In the genomic region with DNA sequence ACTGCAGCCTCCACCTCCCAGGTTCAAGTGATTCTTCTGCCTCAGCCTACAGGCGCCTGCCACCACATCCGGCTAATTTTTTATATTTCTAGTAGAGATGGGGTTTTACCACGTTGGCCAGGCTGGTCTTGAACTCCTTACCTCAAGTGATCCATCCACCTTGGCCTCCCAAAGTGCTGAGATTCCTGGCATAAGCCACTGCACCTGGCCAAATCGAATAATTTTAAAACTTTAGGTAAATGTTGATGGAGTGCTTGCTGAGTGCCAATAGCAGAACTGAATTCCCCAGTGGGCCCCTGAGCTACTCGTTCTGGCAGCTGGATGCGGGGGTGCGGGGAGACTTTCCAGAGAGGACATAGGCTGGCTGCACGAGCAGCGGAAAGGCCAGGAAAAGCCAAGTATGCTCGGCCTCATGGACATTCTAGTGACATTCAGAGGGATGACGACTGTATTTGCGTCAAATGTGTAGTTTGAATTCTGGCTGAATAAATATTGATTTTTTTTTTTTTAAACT, we compare ENCODE assay signal across 9 cellular contexts. TPM values are rescaled to one million over a fixed set of nuclear protein-coding genes. Genes with fewer than 3 reads are reported as not detected.
DNase-seq lines count a peak whose midpoint lies in the region; ATAC-seq and TF ChIP-seq lines count a peak whose summit lies in the region.
"Had no signal": no experiment of that assay in that cellular context is flagged by ENCODE, and none has a peak within 500 bp of the region (broad histone marks: within the 10 kb centered on the region; RNA-seq: fewer than 3 reads in every experiment).

No MANE protein-coding gene starts in this region.

- H3K27me3 Mint-ChIP-seq in activated CD4-positive, alpha-beta T cell treated with anti-CD3 and anti-CD28 coated beads for 36 hours: no peaks in the 10 kb centered on the region

- in situ Hi-C loops in GM13977 (cut with MboI; ENCODE audit: low pct_unique_long_range_greater_than_20kb, low sequenced_read_pairs, unreplicated experiment): no loop called here

- H3K9me3 ChIP-seq in body of pancreas: no peaks in the 10 kb centered on the region
- H3K9me3 ChIP-seq in lower lobe of right lung: no peaks in the 10 kb centered on the region
- no peaks in the 10 kb centered on the region for H3K9me3 ChIP-seq in thymus (ENCODE audit: control insufficient read depth)

- H3K27ac ChIP-seq in body of pancreas (peak overlapping the region; percentile 59 to 93 (median 87)), lower lobe of right lung (peak overlapping the region; percentile 84), thymus (ENCODE audit: low read depth) (peak overlapping the region; percentile 82)

- 32 to 40% methylated on average over 12 of the region's 12 CpGs for WGBS in body of pancreas, 2 donors
- WGBS in thymus: 91% methylated on average over 12 of the region's 12 CpGs

- H3K4me1 ChIP-seq in body of pancreas (peaks cover 45% of the 10 kb centered on the region), lower lobe of right lung (peaks cover 41% of the 10 kb centered on the region), thymus (ENCODE audit: control insufficient read depth, insufficient read depth, low read length) (no peaks in the 10 kb centered on the region)

- H3K9me3 Mint-ChIP-seq in activated CD4-positive, alpha-beta T cell treated with anti-CD3 and anti-CD28 coated beads for 36 hours (ENCODE audit: low read depth): no peaks in the 10 kb centered on the region

- DNase-seq in activated CD4-positive, alpha-beta T cell treated with anti-CD3 and anti-CD28 coated beads for 36 hours: no peak
- DNase-seq in activated CD4-positive, alpha-beta T cell treated with anti-CD3 and anti-CD28 coated beads, Interleukin-2, amount 50 U/mL, for 1 hour: no peak
- DNase-seq in body of pancreas (peak; percentile 41 to 78 (median 54)), lower lobe of right lung (no peak), NCI-H146 treated with DMSO at 0.1 percent for 48 hours (lab: John Stamatoyannopoulos, UW; ENCODE audit: unreplicated experiment) (no peak), GM13977 (ENCODE audit: low spot score) (no peak), GM20000 (ENCODE audit: low spot score) (no peak)
- DNase-seq: NCI-H82 had no signal

- intact Hi-C loops in activated CD4-positive, alpha-beta T cell treated with anti-CD3 and anti-CD28 coated beads for 36 hours (cut with DNase I, micrococcal nuclease): loop anchor here in 1 of 2 experiments (5.0 kb wide), 2 partner anchors 39 to 56 kb away; partner anchors contain the start of genes FBXW5 and PHPT1
- intact Hi-C loops in body of pancreas (cut with DNase I): no loop called here
- intact Hi-C loops in lower lobe of right lung (cut with DNase I): no loop called here

- H3K4me1 Mint-ChIP-seq in activated CD4-positive, alpha-beta T cell treated with anti-CD3 and anti-CD28 coated beads for 36 hours: peaks cover 41% of the 10 kb centered on the region

- TF ChIP-seq CTCF in body of pancreas (IDR thresholded peaks at IDR 0.05) (no peak), lower lobe of right lung (IDR thresholded peaks at IDR 0.05) (no peak), GM13977 (IDR thresholded peaks at IDR 0.05; ENCODE audit: extremely low read depth, insufficient read depth, missing control alignments) (no peak), GM20000 (IDR thresholded peaks at IDR 0.05; ENCODE audit: extremely low read depth, missing control alignments) (no peak)

- no peak for TF ChIP-seq POLR2A in body of pancreas (IDR thresholded peaks at IDR 0.05)

- peak overlapping the region; percentile 32 for H3K4me3 Mint-ChIP-seq in activated CD4-positive, alpha-beta T cell treated with anti-CD3 and anti-CD28 coated beads for 36 hours

- no peaks in the 10 kb centered on the region for H3K27me3 ChIP-seq in body of pancreas
- no peaks in the 10 kb centered on the region for H3K27me3 ChIP-seq in lower lobe of right lung (ENCODE audit: low read depth)
- no peaks in the 10 kb centered on the region for H3K27me3 ChIP-seq in thymus (ENCODE audit: control insufficient read depth, insufficient read depth)

- H3K4me3 ChIP-seq in body of pancreas (no peak overlapping the region), lower lobe of right lung (no peak overlapping the region), thymus (ENCODE audit: low read length) (no peak overlapping the region)

- H3K36me3 ChIP-seq in body of pancreas (replicated peaks in 1 of 2; ENCODE audit: insufficient read depth in 1 of 2, low read depth in 2 of 2) (peaks cover 0 to 3% of the 10 kb centered on the region in 2 donors), lower lobe of right lung (peaks cover 42% of the 10 kb centered on the region), thymus (ENCODE audit: control insufficient read depth, insufficient read depth) (peaks cover 76% of the 10 kb centered on the region)

- POLR2A ChIA-PET in activated CD4-positive, alpha-beta T cell treated with anti-CD3 and anti-CD28 coated beads for 36 hours (lab: Charles Lee): interaction anchor here (1.9 kb wide), 1 partner anchor 17 kb away, joined by 8 read pairs; the partner anchor contains the start of gene TRAF2

- CTCF ChIA-PET in activated CD4-positive, alpha-beta T cell treated with anti-CD3 and anti-CD28 coated beads for 36 hours (lab: Charles Lee): interaction anchor here (0.8 to 2.3 kb wide), 3 partner anchors 21 to 334 kb away, joined by 3 to 10 read pairs (median 3); partner anchors contain the start of gene AJM1

- ATAC-seq in activated CD4-positive, alpha-beta T cell treated with anti-CD3 and anti-CD28 coated beads for 36 hours: no peak
- ATAC-seq in body of pancreas: peak; percentile 8
- ATAC-seq in lower lobe of right lung: peak in 1 of 2 donors; percentile 72

- H3K36me3 Mint-ChIP-seq in activated CD4-positive, alpha-beta T cell treated with anti-CD3 and anti-CD28 coated beads for 36 hours (ENCODE audit: low read depth): peaks cover 68% of the 10 kb centered on the region

- peak overlapping the region; percentile 85 for H3K27ac Mint-ChIP-seq in activated CD4-positive, alpha-beta T cell treated with anti-CD3 and anti-CD28 coated beads for 36 hours

RNA-seq across cellular contexts. Expression of gene TRAF2, which starts 16.8 kb away (rescaled TPM):
- 10 to 100 TPM; 37.4 to 46.2 TPM for total RNA-seq in activated CD4-positive, alpha-beta T cell treated with anti-CD3 and anti-CD28 coated beads for 36 hours
- total RNA-seq in body of pancreas: 10 to 100 TPM in 1 of 2 donors, 1 to 10 TPM in 1; 5.2 to 30.7 TPM
- total RNA-seq in lower lobe of right lung: 16.5 TPM
- 18.8 TPM for polyA plus RNA-seq in thymus

RNA-seq across cellular contexts. Expression of gene EDF1, which starts 37.0 kb away (rescaled TPM):
- 100 to 1,000 TPM; 282 to 320 TPM for total RNA-seq in activated CD4-positive, alpha-beta T cell treated with anti-CD3 and anti-CD28 coated beads for 36 hours
- total RNA-seq in body of pancreas (100 to 1,000 TPM; 196 to 238 TPM), lower lobe of right lung (230 TPM)
- polyA plus RNA-seq in thymus: 407 TPM

RNA-seq across cellular contexts. Expression of gene FBXW5, which starts 41.4 kb away (rescaled TPM):
- 10 to 100 TPM; 54.4 to 66.4 TPM for total RNA-seq in activated CD4-positive, alpha-beta T cell treated with anti-CD3 and anti-CD28 coated beads for 36 hours
- total RNA-seq in body of pancreas: 100 to 1,000 TPM; 156 to 161 TPM
- total RNA-seq in lower lobe of right lung: 83.2 TPM
- polyA plus RNA-seq in thymus: 162 TPM

RNA-seq across cellular contexts. Expression of gene C8G, which starts 41.9 kb away (rescaled TPM):
- under 1 TPM in 1 of 2 experiments, not detected in 1; 0.77 TPM for total RNA-seq in activated CD4-positive, alpha-beta T cell treated with anti-CD3 and anti-CD28 coated beads for 36 hours
- total RNA-seq in body of pancreas (not detected), lower lobe of right lung (2.2 TPM)
- polyA plus RNA-seq in thymus: 6.5 TPM

RNA-seq across cellular contexts. Expression of gene LCN12, which starts 49.0 kb away (rescaled TPM):
- 1 to 10 TPM; 1.1 to 1.5 TPM for total RNA-seq in activated CD4-positive, alpha-beta T cell treated with anti-CD3 and anti-CD28 coated beads for 36 hours
- 1 to 10 TPM; 1.3 to 4.9 TPM for total RNA-seq in body of pancreas
- total RNA-seq in lower lobe of right lung: 1.9 TPM
- 14.4 TPM for polyA plus RNA-seq in thymus

Comparison
In these comparisons a context has a peak if more than half of its experiments do, and no peak if none do; other contexts are left out.
1. DNase-seq: peak in body of pancreas (4 of 4); none in activated CD4-positive, alpha-beta T cell treated with anti-CD3 and anti-CD28 coated beads for 36 hours (single experiment), activated CD4-positive, alpha-beta T cell treated with anti-CD3 and anti-CD28 coated beads, Interleukin-2, amount 50 U/mL, for 1 hour (single experiment), lower lobe of right lung (single experiment), NCI-H146 treated with DMSO at 0.1 percent for 48 hours (single experiment), GM13977 (single experiment) and GM20000 (single experiment).
2. Peak in every context shown above with its lines, with median percentiles within 50 percentile points of each other: H3K27ac ChIP-seq.